In genomic region chr10:14562197-14562596, GRCh38 we compare ENCODE assay signal across 13 cellular contexts.
A peak's percentile ranks its signal among the peaks of the same experiment; 100 is the strongest.
DNase-seq lines count a peak whose midpoint lies in the region; ATAC-seq and TF ChIP-seq lines count a peak whose summit lies in the region.
"Had no signal": no experiment of that assay in that cellular context is flagged by ENCODE, and none has a peak within 500 bp of the region (broad histone marks: within the 10 kb centered on the region; RNA-seq: fewer than 3 reads in every experiment).

No MANE protein-coding gene starts in this region.

- H4K20me1 ChIP-seq in DOHH2 (ENCODE audit: control insufficient read depth, insufficient read depth, low read depth, low read length) (peaks cover 72% of the 10 kb centered on the region), OCI-LY7 (ENCODE audit: insufficient read depth, low read length) (peaks cover 36% of the 10 kb centered on the region; the same call in 1 of the 2 replicates)

- peaks cover 99% of the 10 kb centered on the region for H3K4me1 Mint-ChIP-seq in stimulated activated effector memory CD8-positive, alpha-beta T cell treated with anti-CD3 and anti-CD28 coated beads, Interleukin-12 subunit alpha, Interleukin-12 subunit beta, amount 100 ng/mL, for 72 hours

- H2AFZ ChIP-seq in OCI-LY7 (ENCODE audit: low read length), result no peak overlapping the region

- peak; percentile 70 for ATAC-seq in stimulated activated effector memory CD8-positive, alpha-beta T cell treated with anti-CD3 and anti-CD28 coated beads, Interleukin-12 subunit alpha, Interleukin-12 subunit beta, amount 100 ng/mL, for 72 hours

- H3K4me3 ChIP-seq in DOHH2 (ENCODE audit: low read length), result no peak overlapping the region
- H3K4me3 ChIP-seq in OCI-LY7 (ENCODE audit: low read depth, low read length, poor library complexity, severe bottlenecking), result no peak overlapping the region
- peak overlapping the region; percentile 16 for H3K4me3 ChIP-seq in effector memory CD4-positive, alpha-beta T cell (ENCODE audit: insufficient read depth, low read depth, low read length, poor library complexity, severe bottlenecking)
- H3K4me3 ChIP-seq: thoracic aorta had no signal

- peak overlapping the region; percentile 71 for H3K4me3 Mint-ChIP-seq in stimulated activated effector memory CD8-positive, alpha-beta T cell treated with anti-CD3 and anti-CD28 coated beads, Interleukin-12 subunit alpha, Interleukin-12 subunit beta, amount 100 ng/mL, for 72 hours
- H3K4me3 Mint-ChIP-seq: neural crest cell had no signal

- POLR2A ChIA-PET in OCI-LY7 (lab: Charles Lee), result interaction anchor here (0.6 to 1.2 kb wide), 6 partner anchors 12 to 276 kb away, joined by 3 to 6 read pairs (median 3); partner anchors contain the start of genes CDNF, HSPA14 and MSANTD7

- H3K9me3 ChIP-seq in DOHH2 (ENCODE audit: control insufficient read depth, insufficient read depth, low read length), result no peaks in the 10 kb centered on the region
- no peaks in the 10 kb centered on the region for H3K9me3 ChIP-seq in OCI-LY7 (ENCODE audit: low read length)
- H3K9me3 ChIP-seq in effector memory CD4-positive, alpha-beta T cell (ENCODE audit: control insufficient read depth, low read length), result no peaks in the 10 kb centered on the region
- H3K9me3 ChIP-seq: thoracic aorta had no signal

- no peak overlapping the region for H3K27ac ChIP-seq in DOHH2 (ENCODE audit: low read depth, low read length)
- H3K27ac ChIP-seq in OCI-LY7 (ENCODE audit: low read depth, low read length, poor library complexity, severe bottlenecking), result peak overlapping the region; percentile 19
- H3K27ac ChIP-seq in effector memory CD4-positive, alpha-beta T cell (ENCODE audit: insufficient read depth, low read length, poor library complexity, severe bottlenecking), result peak overlapping the region; percentile 87
- H3K27ac ChIP-seq: thoracic aorta had no signal

- TF ChIP-seq CTCF in DOHH2 (IDR thresholded peaks at IDR 0.05; ENCODE audit: low read depth, low read length, poor library complexity, severe bottlenecking) (no peak), OCI-LY7 (conservative IDR thresholded peaks at IDR 0.05; ENCODE audit: low read length) (no peak)

- intact Hi-C loops in OCI-LY7 (cut with micrococcal nuclease; ENCODE audit: unreplicated experiment), result no loop called here

- peaks cover 53% of the 10 kb centered on the region for H3F3A ChIP-seq in DOHH2 (ENCODE audit: control insufficient read depth, insufficient read depth)

- peaks cover 3% of the 10 kb centered on the region for H3K9me3 Mint-ChIP-seq in stimulated activated effector memory CD8-positive, alpha-beta T cell treated with anti-CD3 and anti-CD28 coated beads, Interleukin-12 subunit alpha, Interleukin-12 subunit beta, amount 100 ng/mL, for 72 hours

- H3K27ac Mint-ChIP-seq in stimulated activated effector memory CD8-positive, alpha-beta T cell treated with anti-CD3 and anti-CD28 coated beads, Interleukin-12 subunit alpha, Interleukin-12 subunit beta, amount 100 ng/mL, for 72 hours, result peak overlapping the region; percentile 95

- CTCF ChIA-PET in OCI-LY7 (lab: Charles Lee; ENCODE audit: unreplicated experiment), result interaction anchor here (1.5 kb wide), 1 partner anchor 13 kb away, joined by 3 read pairs; no protein-coding TSS in a partner anchor

- peaks cover 70% of the 10 kb centered on the region for H3K36me3 Mint-ChIP-seq in stimulated activated effector memory CD8-positive, alpha-beta T cell treated with anti-CD3 and anti-CD28 coated beads, Interleukin-12 subunit alpha, Interleukin-12 subunit beta, amount 100 ng/mL, for 72 hours

- in situ Hi-C loops in KBM-7 (cut with MboI; ENCODE audit: low pct_unique_long_range_greater_than_20kb, low sequenced_read_pairs), result no loop called here

- H3K4me1 ChIP-seq in DOHH2 (ENCODE audit: control insufficient read depth, low read length), result peaks cover 98% of the 10 kb centered on the region
- H3K4me1 ChIP-seq in OCI-LY7 (ENCODE audit: insufficient read depth, low read length, poor library complexity, severe bottlenecking), result peaks cover 93% of the 10 kb centered on the region
- H3K4me1 ChIP-seq in effector memory CD4-positive, alpha-beta T cell (ENCODE audit: control insufficient read depth, insufficient read depth, low read length, poor library complexity, severe bottlenecking), result peaks cover 79% of the 10 kb centered on the region

- DNase-seq in OCI-LY7 (ENCODE audit: low spot score) (no peak), KBM-7 (no peak), dermis blood vessel endothelial cell (no peak), NCI-H748 treated with DMSO at 0.1 percent for 48 hours (lab: John Stamatoyannopoulos, UW) (no peak)
- DNase-seq in effector memory CD4-positive, alpha-beta T cell, result no peak
- DNase-seq in stimulated activated effector memory CD8-positive, alpha-beta T cell treated with anti-CD3 and anti-CD28 coated beads, Interleukin-12 subunit alpha, Interleukin-12 subunit beta, amount 100 ng/mL, for 72 hours (ENCODE audit: low spot score in 2 of 2), result no peak
- DNase-seq: glutamatergic neuron, left cardiac atrium, NCI-H1417, NCI-H524 had no signal

- no peaks in the 10 kb centered on the region for H3K9me2 ChIP-seq in DOHH2 (replicated peaks; ENCODE audit: control insufficient read depth, low read length)
- no peaks in the 10 kb centered on the region for H3K9me2 ChIP-seq in OCI-LY7 (ENCODE audit: insufficient read depth, low read length)

- H3K27me3 ChIP-seq in DOHH2 (ENCODE audit: control insufficient read depth, low read length), result no peaks in the 10 kb centered on the region
- no peaks in the 10 kb centered on the region for H3K27me3 ChIP-seq in effector memory CD4-positive, alpha-beta T cell (replicated peaks; ENCODE audit: control insufficient read depth, insufficient read depth, low read length, poor library complexity, severe bottlenecking)

- H3K79me2 ChIP-seq in DOHH2 (ENCODE audit: control insufficient read depth, low read length) (peaks cover 100% of the 10 kb centered on the region), OCI-LY7 (ENCODE audit: insufficient read depth, low read depth, low read length) (peaks cover 100% of the 10 kb centered on the region)

- H3K4me2 ChIP-seq in DOHH2 (ENCODE audit: low read length), result peak overlapping the region; percentile 22
- H3K4me2 ChIP-seq in OCI-LY7 (ENCODE audit: low read length), result peak overlapping the region; percentile 71

- H3K36me3 ChIP-seq in DOHH2 (ENCODE audit: control insufficient read depth, low read length) (peaks cover 94% of the 10 kb centered on the region), OCI-LY7 (ENCODE audit: insufficient read depth, low read length) (peaks cover 84% of the 10 kb centered on the region)
- peaks cover 13% of the 10 kb centered on the region for H3K36me3 ChIP-seq in effector memory CD4-positive, alpha-beta T cell (ENCODE audit: control insufficient read depth, insufficient read depth, low read length)
- H3K36me3 ChIP-seq: thoracic aorta had no signal

- BruUV-seq in OCI-LY7 (replicated peaks; lab: Mats Ljungman, UMichigan), result no TSS peak
